Comparison of ENCODE assay signal across 1 cellular context in genomic region chr11:824942-825341, GRCh38.
TF ChIP-seq lines count a peak whose summit lies in the region.

No MANE protein-coding gene starts in this region.

TF ChIP-seq in SK-N-SH treated with all-trans-retinoic acid at 6 μM for 48 hours, 23 proteins besides CTCF, POLR2A, EP300 and RAD21 (continued from another document):
- no peak for TF ChIP-seq PATZ1 (CRISPR knock-in tag; IDR thresholded peaks at IDR 0.05; ENCODE audit: borderline replicate concordance)
- TF ChIP-seq ZFP3 (CRISPR knock-in tag; IDR thresholded peaks at IDR 0.05), result no peak
- TF ChIP-seq TOX (CRISPR knock-in tag; IDR thresholded peaks at IDR 0.05; ENCODE audit: borderline replicate concordance), result no peak
- TF ChIP-seq BACH2 (CRISPR knock-in tag; IDR thresholded peaks at IDR 0.05; ENCODE audit: borderline replicate concordance), result no peak
- no peak for TF ChIP-seq ARNTL (CRISPR knock-in tag; IDR thresholded peaks at IDR 0.05; ENCODE audit: borderline replicate concordance, low read depth)
- TF ChIP-seq RARB (CRISPR knock-in tag; IDR thresholded peaks at IDR 0.05), result no peak
- no peak for TF ChIP-seq PPARA (CRISPR knock-in tag; IDR thresholded peaks at IDR 0.05; ENCODE audit: borderline replicate concordance)
- TF ChIP-seq ZNF565 (CRISPR knock-in tag; conservative IDR thresholded peaks at IDR 0.05; ENCODE audit: low read depth), result no peak
- TF ChIP-seq SNAI2 (CRISPR knock-in tag; IDR thresholded peaks at IDR 0.05), result no peak
- no peak for TF ChIP-seq TSHZ2 (CRISPR knock-in tag; IDR thresholded peaks at IDR 0.05)
- TF ChIP-seq TCF4 (CRISPR knock-in tag; IDR thresholded peaks at IDR 0.05; ENCODE audit: borderline replicate concordance), result no peak
- no peak for TF ChIP-seq CSDC2 (CRISPR knock-in tag; IDR thresholded peaks at IDR 0.05)
- TF ChIP-seq OSR1 (CRISPR knock-in tag; IDR thresholded peaks at IDR 0.05), result no peak
